In genomic region chr5:132963175-132964104, GRCh38 we compare ENCODE assay signal across 8 cellular contexts. TPM values are rescaled to one million over a fixed set of nuclear protein-coding genes. Genes with fewer than 3 reads are reported as not detected.
DNase-seq lines count a peak whose midpoint lies in the region; ATAC-seq and TF ChIP-seq lines count a peak whose summit lies in the region.

Gene AFF4, minus strand, starts transcription at chr5:132963634. Its CDS starts 26,445 bp downstream, at chr5:132937189.

- DNase-seq in NCI-H2196 (lab: John Stamatoyannopoulos, UW; ENCODE audit: unreplicated experiment): peak; percentile 95
- DNase-seq in activated B cell treated with CpG ODN at 0.5 μM for 24 hours: peak; percentile 94
- peak; percentile 67 to 98 (median 94) for DNase-seq in caudate nucleus (lab: John Stamatoyannopoulos, UW)
- DNase-seq in inferior parietal cortex (ENCODE audit: extremely low spot score): peak; percentile 95
- peak; percentile 65 to 82 for DNase-seq in stimulated activated CD4-positive, alpha-beta T cell treated with anti-CD3 and anti-CD28 coated beads, Interleukin-12 subunit alpha, Interleukin-12 subunit beta, amount 100 ng/mL, for 24 hours (ENCODE audit: low read depth in 2 of 2)

- no peak for TF ChIP-seq CTCF in activated B cell treated with CpG ODN at 0.5 μM for 24 hours (IDR thresholded peaks at IDR 0.05)

- H2AFZ ChIP-seq in ACC112 (ENCODE audit: low read length, unreplicated experiment): peak within 1 kb of the TSS; percentile 90

- H3K27ac Mint-ChIP-seq in activated B cell treated with CpG ODN at 0.5 μM for 24 hours: peak within 1 kb of the TSS; percentile 94

- ATAC-seq in GM18861 (IDR thresholded peaks at IDR 0.05; ENCODE audit: unreplicated experiment): peak; percentile 81
- peak; percentile 92 for ATAC-seq in HG03097 (IDR thresholded peaks at IDR 0.05; ENCODE audit: low FRiP score, unreplicated experiment)
- ATAC-seq in activated B cell treated with CpG ODN at 0.5 μM for 24 hours (ENCODE audit: low read depth): peak; percentile 86

- POLR2A ChIA-PET in activated B cell treated with CpG ODN at 0.5 μM for 24 hours (lab: Charles Lee): interaction anchor here (0.5 to 4.7 kb wide), 36 partner anchors 21 to 1775 kb away, joined by 3 to 95 read pairs (median 4); partner anchors contain the start of genes CAMLG, GDF9, HSPA4 and KIF3A

- H3K36me3 ChIP-seq in ACC112 (ENCODE audit: insufficient read depth, low read length): no peaks in the 10 kb centered on the region

- H3K4me1 ChIP-seq in ACC112 (ENCODE audit: control insufficient read depth, insufficient read depth, low read length, unreplicated experiment): peaks cover 17% of the 10 kb centered on the region

- CTCF ChIA-PET in activated B cell treated with CpG ODN at 0.5 μM for 24 hours (lab: Charles Lee): interaction anchor here (0.9 to 1.4 kb wide), 2 partner anchors 20 to 88 kb away, joined by 3 read pairs; partner anchors contain the start of gene HSPA4

- peak within 1 kb of the TSS; percentile 91 for H3K27ac ChIP-seq in ACC112 (ENCODE audit: low read depth, low read length)
- H3K27ac ChIP-seq in caudate nucleus (ENCODE audit: low read depth, low read length): peak within 1 kb of the TSS; percentile 98

- H3K4me3 ChIP-seq in ACC112 (ENCODE audit: low read depth, low read length): peak within 1 kb of the TSS; percentile 77

- H3K9me3 Mint-ChIP-seq in activated B cell treated with CpG ODN at 0.5 μM for 24 hours: no peaks in the 10 kb centered on the region

- peaks cover 48% of the 10 kb centered on the region for H3K79me2 ChIP-seq in ACC112 (ENCODE audit: control insufficient read depth, insufficient read depth, low read length, unreplicated experiment)

- H3K27me3 ChIP-seq in ACC112 (ENCODE audit: insufficient read depth, low read length): no peaks in the 10 kb centered on the region

- H3K4me3 Mint-ChIP-seq in activated B cell treated with CpG ODN at 0.5 μM for 24 hours: peak within 1 kb of the TSS; percentile 94

- H3K27me3 Mint-ChIP-seq in activated B cell treated with CpG ODN at 0.5 μM for 24 hours: no peaks in the 10 kb centered on the region

- peaks cover 37% of the 10 kb centered on the region for H3K4me1 Mint-ChIP-seq in activated B cell treated with CpG ODN at 0.5 μM for 24 hours

- H3K36me3 Mint-ChIP-seq in activated B cell treated with CpG ODN at 0.5 μM for 24 hours (ENCODE audit: low read depth): peaks cover 17% of the 10 kb centered on the region

- intact Hi-C loops in activated B cell treated with CpG ODN at 0.5 μM for 24 hours (cut with micrococcal nuclease): loop anchor here (1.0 to 5.0 kb wide), 8 partner anchors 63 to 1684 kb away; partner anchors contain the start of genes GDF9, KIF3A, SEC24A and UQCRQ

RNA-seq across cellular contexts. Expression of gene AFF4, which starts in this region (rescaled TPM):
- total RNA-seq in activated B cell treated with CpG ODN at 0.5 μM for 24 hours: 42.7 and 51.8 TPM in 2 replicates

Comparison
In these comparisons a context has a peak if more than half of its experiments do, and no peak if none do; other contexts are left out.
1. Peak in every context shown above with its lines: DNase-seq, ATAC-seq, H3K4me3 ChIP-seq and H3K27ac ChIP-seq.